13 cellular contexts compared by ENCODE assay signal in the genomic region with DNA sequence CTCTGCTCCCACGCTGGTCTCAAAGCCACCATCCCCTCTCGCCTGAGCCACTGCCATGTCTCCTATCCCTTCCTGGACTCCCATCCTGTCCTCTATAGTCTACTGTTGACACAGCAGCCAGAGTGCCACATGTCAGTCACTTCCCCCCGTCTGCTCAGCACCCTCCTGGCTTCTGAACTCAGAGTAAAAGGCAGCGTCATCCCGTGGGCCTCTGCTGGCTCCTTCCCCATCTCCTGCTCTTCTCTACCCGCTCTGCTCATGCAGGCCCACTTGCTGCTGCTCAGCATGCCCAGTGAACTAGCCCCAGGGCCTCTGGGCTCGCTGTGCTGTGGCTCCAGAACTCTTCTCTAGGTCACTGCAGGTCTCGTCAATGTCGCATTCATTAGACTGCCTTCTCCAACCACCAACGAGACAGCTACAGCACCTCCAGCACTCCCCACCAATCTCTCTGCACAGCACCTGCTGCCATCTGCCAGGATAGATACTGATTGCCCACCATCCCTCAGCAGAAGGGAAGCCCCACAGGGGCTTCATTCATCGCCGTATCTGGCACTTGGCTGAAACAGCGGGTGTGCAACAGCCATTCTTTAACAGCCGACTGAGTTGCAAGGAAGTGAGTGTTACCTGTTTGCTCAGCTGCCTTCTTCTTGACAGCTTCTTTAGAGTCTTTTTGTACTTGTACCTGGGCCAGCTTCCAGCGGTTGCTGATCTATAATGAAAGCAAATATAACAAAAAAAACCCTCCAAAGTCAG. TPM values are rescaled to one million over a fixed set of nuclear protein-coding genes. Genes with fewer than 3 reads are reported as not detected.
DNase-seq lines count a peak whose midpoint lies in the region; ATAC-seq and TF ChIP-seq lines count a peak whose summit lies in the region.
"Had no signal": no experiment of that assay in that cellular context is flagged by ENCODE, and none has a peak within 500 bp of the region (broad histone marks: within the 10 kb centered on the region; RNA-seq: fewer than 3 reads in every experiment).

No MANE protein-coding gene starts in this region.

- H2AFZ ChIP-seq in GM23338: no peak overlapping the region

- H4K20me1 ChIP-seq in GM23338 (replicated peaks; ENCODE audit: insufficient read depth): peaks cover 5% of the 10 kb centered on the region

- H3K27ac Mint-ChIP-seq in GM23338: peak overlapping the region; percentile 43; the same call in 1 of the 2 replicates
- peak overlapping the region; percentile 3 for H3K27ac Mint-ChIP-seq in osteocyte (ENCODE audit: unreplicated experiment)
- peak overlapping the region in 1 of 7 donors; percentile 9 for H3K27ac Mint-ChIP-seq in CD14-positive monocyte

- H3K36me3 Mint-ChIP-seq in GM23338 (ENCODE audit: low read depth): peaks cover 86% of the 10 kb centered on the region
- H3K36me3 Mint-ChIP-seq in osteocyte (ENCODE audit: unreplicated experiment): peaks cover 44% of the 10 kb centered on the region
- peaks cover 82 to 98% of the 10 kb centered on the region in 2 donors for H3K36me3 Mint-ChIP-seq in CD14-positive monocyte

- H3K4me1 Mint-ChIP-seq in GM23338 (peaks cover 6% of the 10 kb centered on the region; the same call in 2 of the 3 replicates), osteocyte (ENCODE audit: unreplicated experiment) (no peaks in the 10 kb centered on the region), CD14-positive monocyte (no peaks in the 10 kb centered on the region)

- H3K4me3 Mint-ChIP-seq in GM23338 (no peak overlapping the region), osteocyte (ENCODE audit: unreplicated experiment) (no peak overlapping the region), CD14-positive monocyte (no peak overlapping the region)

- H3K27me3 Mint-ChIP-seq in GM23338 (ENCODE audit: insufficient read depth, low read depth, poor library complexity) (peaks cover 4% of the 10 kb centered on the region), osteocyte (ENCODE audit: unreplicated experiment) (no peaks in the 10 kb centered on the region), CD14-positive monocyte (ENCODE audit: low read depth in 3 of 3) (peaks cover 0 to 4% (median 2%) of the 10 kb centered on the region in 3 donors)

- H3K79me2 ChIP-seq in GM23338 (replicated peaks; ENCODE audit: insufficient read depth): no peaks in the 10 kb centered on the region

- no peak overlapping the region for H3K4me2 ChIP-seq in GM23338

- DNase-seq in GM23338 (ENCODE audit: low spot score): no peak
- peak; percentile 91 for DNase-seq in NCI-H187 treated with DMSO at 0.1 percent for 48 hours (lab: John Stamatoyannopoulos, UW)
- no peak for DNase-seq in osteocyte (ENCODE audit: extremely low spot score, unreplicated experiment)
- DNase-seq in CD14-positive monocyte (ENCODE audit: low spot score): no peak
- DNase-seq: DND-41; NK-92 treated with Interleukin-12 subunit alpha and Interleukin-12 subunit beta, amount 100 ng/mL, for 24 hours; stimulated activated CD4-positive, alpha-beta T cell treated with anti-CD3 and anti-CD28 coated beads, Interleukin-4, amount 100 ng/mL, for 4 hours; T-helper 9 cell; thyroid gland had no signal

- H3K36me3 ChIP-seq in GM23338 (ENCODE audit: insufficient read depth): peaks cover 53% of the 10 kb centered on the region

- ATAC-seq in GM23338 (no peak), HG03432 (IDR thresholded peaks at IDR 0.05; ENCODE audit: unreplicated experiment) (no peak), HG03469 (IDR thresholded peaks at IDR 0.05; ENCODE audit: unreplicated experiment) (no peak), HG03565 (IDR thresholded peaks at IDR 0.05; ENCODE audit: unreplicated experiment) (no peak)

- TF ChIP-seq CTCF in GM23338 (conservative IDR thresholded peaks at IDR 0.05; ENCODE audit: low read depth in 2 of 2) (no peak), VCaP (conservative IDR thresholded peaks at IDR 0.05) (no peak), osteocyte (IDR thresholded peaks at IDR 0.05) (no peak), CD14-positive monocyte (IDR thresholded peaks at IDR 0.05) (no peak)

- H3K27ac ChIP-seq in GM23338 (ENCODE audit: low read depth): no peak overlapping the region
- peak overlapping the region; percentile 56 for H3K27ac ChIP-seq in VCaP
- H3K27ac ChIP-seq: thyroid gland had no signal

- no peaks in the 10 kb centered on the region for H3K9me3 Mint-ChIP-seq in GM23338
- no peaks in the 10 kb centered on the region for H3K9me3 Mint-ChIP-seq in osteocyte (ENCODE audit: unreplicated experiment)
- no peaks in the 10 kb centered on the region for H3K9me3 Mint-ChIP-seq in CD14-positive monocyte

- H3K4me1 ChIP-seq in GM23338 (ENCODE audit: insufficient read depth): no peaks in the 10 kb centered on the region
- H3K4me1 ChIP-seq: thyroid gland had no signal

- intact Hi-C loops in CD14-positive monocyte (cut with micrococcal nuclease): no loop called here

- no peaks in the 10 kb centered on the region for H3K9me2 ChIP-seq in GM23338 (ENCODE audit: insufficient read depth)

- no peaks in the 10 kb centered on the region for H3K27me3 ChIP-seq in GM23338 (ENCODE audit: insufficient read depth)
- H3K27me3 ChIP-seq: thyroid gland had no signal

- peaks cover 8% of the 10 kb centered on the region; the same call in 1 of the 2 replicates for H3F3A ChIP-seq in GM23338 (replicated peaks; ENCODE audit: low read depth)

- no peak overlapping the region for H3K4me3 ChIP-seq in GM23338
- H3K4me3 ChIP-seq: thyroid gland had no signal

TF ChIP-seq in GM23338, 12 proteins besides CTCF, POLR2A, EP300 and RAD21 (continues in another document):
- no peak for TF ChIP-seq EZH2 (IDR thresholded peaks at IDR 0.05; ENCODE audit: low read depth, unreplicated experiment)
- no peak for TF ChIP-seq POLR2AphosphoS5 (IDR thresholded peaks at IDR 0.05; ENCODE audit: low read depth)
- TF ChIP-seq STAT1 (IDR thresholded peaks at IDR 0.05; ENCODE audit: unreplicated experiment): no peak
- TF ChIP-seq EZH2phosphoT487 (IDR thresholded peaks at IDR 0.05; ENCODE audit: unreplicated experiment): no peak
- no peak for TF ChIP-seq CREB1 (CRISPR knock-in tag; IDR thresholded peaks at IDR 0.05; ENCODE audit: low read depth)
- TF ChIP-seq ZNF114 (CRISPR knock-in tag; IDR thresholded peaks at IDR 0.05): no peak
- TF ChIP-seq ETS1 (IDR thresholded peaks at IDR 0.05): no peak
- TF ChIP-seq ZNF331 (CRISPR knock-in tag; IDR thresholded peaks at IDR 0.05; ENCODE audit: low read depth): no peak

RNA-seq across cellular contexts. Expression of gene SRM, which starts 11.8 kb away (rescaled TPM):
- total RNA-seq in GM23338 (2014; rRNA removed; shearing (Covaris generic)): 144 and 170 TPM in 2 replicates
- polyA plus RNA-seq in GM23338 (2016; fragmentation: Nextera tagmentation; extraction: Ambion mirVana) (253 and 313 TPM in 2 replicates), CD14-positive monocyte (10 to 100 TPM; 23.2 to 37.6 TPM)
- total RNA-seq in osteocyte: 112 and 117 TPM in 2 replicates

RNA-seq across cellular contexts. Expression of gene MASP2, which starts 24.6 kb away (rescaled TPM):
- total RNA-seq in GM23338 (2014; rRNA removed; shearing (Covaris generic)): 0.31 and 1.5 TPM in 2 replicates
- polyA plus RNA-seq in GM23338 (2016; fragmentation: Nextera tagmentation; extraction: Ambion mirVana): 0.71 and 0.78 TPM in 2 replicates
- not detected in 2 replicates for total RNA-seq in osteocyte
- not detected for polyA plus RNA-seq in CD14-positive monocyte
- total RNA-seq: thyroid gland had no signal

RNA-seq across cellular contexts. Expression of gene EXOSC10, which starts 28.0 kb away (rescaled TPM):
- total RNA-seq in GM23338 (2014; rRNA removed; shearing (Covaris generic)): 59.5 and 72.9 TPM in 2 replicates
- polyA plus RNA-seq in GM23338 (2016; fragmentation: Nextera tagmentation; extraction: Ambion mirVana) (39.3 and 55.5 TPM in 2 replicates), CD14-positive monocyte (10 to 100 TPM; 24.0 to 27.4 TPM)
- 66.1 and 66.3 TPM in 2 replicates for total RNA-seq in osteocyte

RNA-seq across cellular contexts. Expression of gene TARDBP, which starts 59.2 kb away (rescaled TPM):
- 258 and 313 TPM in 2 replicates for total RNA-seq in GM23338 (2014; rRNA removed; shearing (Covaris generic))
- polyA plus RNA-seq in GM23338 (2016; fragmentation: Nextera tagmentation; extraction: Ambion mirVana) (171 and 204 TPM in 2 replicates), CD14-positive monocyte (10 to 100 TPM; 49.4 to 61.4 TPM)
- total RNA-seq in osteocyte: 117 and 119 TPM in 2 replicates
